In genomic region chr11:133078012-133078411, GRCh38 we compare ENCODE assay signal across 9 cellular contexts.
"Had no signal": no experiment of that assay in that cellular context is flagged by ENCODE, and none has a peak within 500 bp of the region (broad histone marks: within the 10 kb centered on the region; RNA-seq: fewer than 3 reads in every experiment).

No MANE protein-coding gene starts in this region.

- DNase-seq: immature natural killer cell; kidney; left lung; lower lobe of right lung; naive thymus-derived CD8-positive, alpha-beta T cell; sigmoid colon; spleen; stimulated activated CD4-positive, alpha-beta T cell treated with anti-CD3 and anti-CD28 coated beads, Interleukin-4, amount 100 ng/mL, for 24 hours; stimulated activated naive CD4-positive, alpha-beta T cell had no signal
